In genomic region chr12:94872671-94873367, GRCh38 we compare ENCODE assay signal across 8 cellular contexts.
A peak's percentile ranks its signal among the peaks of the same experiment; 100 is the strongest.
DNase-seq lines count a peak whose midpoint lies in the region; ATAC-seq and TF ChIP-seq lines count a peak whose summit lies in the region.

No MANE protein-coding gene starts in this region.

- H3K27me3 ChIP-seq in SU-DHL-6 (ENCODE audit: low read length) (no peaks in the 10 kb centered on the region), tibial nerve (peaks cover 0 to 32% of the 10 kb centered on the region in 2 donors)

- no peaks in the 10 kb centered on the region for H3F3A ChIP-seq in SU-DHL-6 (ENCODE audit: insufficient read depth)

- H3K27ac ChIP-seq in SU-DHL-6 (ENCODE audit: low read depth, low read length) (no peak overlapping the region; the same call in 1 of the 2 replicates), tibial nerve (peak overlapping the region in 1 of 4 donors; percentile 72)

- H3K9me3 ChIP-seq in SU-DHL-6 (ENCODE audit: insufficient read depth, low read length) (no peaks in the 10 kb centered on the region), tibial nerve (no peaks in the 10 kb centered on the region)

- peak overlapping the region; percentile 50 for H3K9ac ChIP-seq in SU-DHL-6 (ENCODE audit: low read length)

- H3K27ac Mint-ChIP-seq in activated CD4-positive, alpha-beta T cell treated with anti-CD3 and anti-CD28 coated beads, Interleukin-2, amount 10 ng/mL, durations not matched to agents 7 days and 5 days, result no peak overlapping the region
- H3K27ac Mint-ChIP-seq in activated CD4-positive, alpha-beta T cell treated with anti-CD3 and anti-CD28 coated beads, Interleukin-2, amount 10 ng/mL, durations not matched to agents 24 days and 14 days, result no peak overlapping the region

- no peak for TF ChIP-seq CTCF in SU-DHL-6 (IDR thresholded peaks at IDR 0.05; ENCODE audit: insufficient read depth, low read length, poor library complexity, severe bottlenecking)
- TF ChIP-seq CTCF in tibial nerve (IDR thresholded peaks at IDR 0.05), result no peak
- TF ChIP-seq CTCF in lower leg skin (IDR thresholded peaks at IDR 0.05), result no peak

- ATAC-seq in HG02852 (IDR thresholded peaks at IDR 0.05; ENCODE audit: unreplicated experiment), result peak; percentile 25

- H4K20me1 ChIP-seq in SU-DHL-6 (ENCODE audit: low read depth, low read length), result no peaks in the 10 kb centered on the region

- H3K4me3 ChIP-seq in SU-DHL-6 (ENCODE audit: insufficient read depth, low read length, poor library complexity, severe bottlenecking), result peak overlapping the region; percentile 21
- peak overlapping the region; percentile 27 to 71 (median 42) for H3K4me3 ChIP-seq in tibial nerve
- no peak overlapping the region for H3K4me3 ChIP-seq in lower leg skin (ENCODE audit: low read depth, poor library complexity, severe bottlenecking)

- H3K4me1 ChIP-seq in tibial nerve, result peaks cover 0 to 31% (median 0%) of the 10 kb centered on the region in 4 donors

- POLR2A ChIA-PET in activated CD4-positive, alpha-beta T cell treated with anti-CD3 and anti-CD28 coated beads, Interleukin-2, amount 10 ng/mL, durations not matched to agents 7 days and 5 days (lab: Charles Lee), result no interaction called here

- peak overlapping the region; percentile 43 for H3K4me2 ChIP-seq in SU-DHL-6 (ENCODE audit: low read depth, low read length, poor library complexity, severe bottlenecking)

- DNase-seq in activated CD4-positive, alpha-beta T cell treated with anti-CD3 and anti-CD28 coated beads, Interleukin-2, amount 10 ng/mL, durations not matched to agents 7 days and 5 days, result no peak
- no peak for DNase-seq in activated CD4-positive, alpha-beta T cell treated with anti-CD3 and anti-CD28 coated beads, Interleukin-2, amount 50 U/mL, for 4 hours
- DNase-seq in islet precursor cell (peak; percentile 65), tibial nerve (ENCODE audit: low spot score in 2 of 2) (no peak), lower leg skin (ENCODE audit: low spot score in 2 of 2) (no peak)
- DNase-seq in activated CD4-positive, alpha-beta T cell treated with anti-CD3 and anti-CD28 coated beads, Interleukin-2, amount 10 ng/mL, durations not matched to agents 24 days and 14 days, result no peak

- H3K4me3 Mint-ChIP-seq in activated CD4-positive, alpha-beta T cell treated with anti-CD3 and anti-CD28 coated beads, Interleukin-2, amount 10 ng/mL, durations not matched to agents 7 days and 5 days, result peak overlapping the region; percentile 47
- H3K4me3 Mint-ChIP-seq in activated CD4-positive, alpha-beta T cell treated with anti-CD3 and anti-CD28 coated beads, Interleukin-2, amount 10 ng/mL, durations not matched to agents 24 days and 14 days, result no peak overlapping the region

- H3K9me3 Mint-ChIP-seq in activated CD4-positive, alpha-beta T cell treated with anti-CD3 and anti-CD28 coated beads, Interleukin-2, amount 10 ng/mL, durations not matched to agents 7 days and 5 days, result no peaks in the 10 kb centered on the region
- no peaks in the 10 kb centered on the region for H3K9me3 Mint-ChIP-seq in activated CD4-positive, alpha-beta T cell treated with anti-CD3 and anti-CD28 coated beads, Interleukin-2, amount 10 ng/mL, durations not matched to agents 24 days and 14 days

- peaks cover 12% of the 10 kb centered on the region for H3K4me1 Mint-ChIP-seq in activated CD4-positive, alpha-beta T cell treated with anti-CD3 and anti-CD28 coated beads, Interleukin-2, amount 10 ng/mL, durations not matched to agents 7 days and 5 days
- H3K4me1 Mint-ChIP-seq in activated CD4-positive, alpha-beta T cell treated with anti-CD3 and anti-CD28 coated beads, Interleukin-2, amount 10 ng/mL, durations not matched to agents 24 days and 14 days, result peaks cover 4% of the 10 kb centered on the region

- no peak for TF ChIP-seq POLR2A in tibial nerve (IDR thresholded peaks at IDR 0.05)
- no peak for TF ChIP-seq POLR2A in lower leg skin (IDR thresholded peaks at IDR 0.05)

- H3K36me3 ChIP-seq in SU-DHL-6 (ENCODE audit: low read length) (no peaks in the 10 kb centered on the region), tibial nerve (no peaks in the 10 kb centered on the region)

- TF ChIP-seq EP300 in tibial nerve (IDR thresholded peaks at IDR 0.05), result no peak

- WGBS in tibial nerve, 2 donors, result 9 to 16% methylated on average over 13 to 29 of the region's 36 CpGs
- 7% methylated on average over 29 of the region's 36 CpGs for WGBS in lower leg skin, 2 donors

- H3K79me2 ChIP-seq in SU-DHL-6 (ENCODE audit: insufficient read depth, low read length), result no peaks in the 10 kb centered on the region; the same call in 1 of the 2 replicates

- peaks cover 3% of the 10 kb centered on the region for H3K36me3 Mint-ChIP-seq in activated CD4-positive, alpha-beta T cell treated with anti-CD3 and anti-CD28 coated beads, Interleukin-2, amount 10 ng/mL, durations not matched to agents 7 days and 5 days (ENCODE audit: low read depth)
- H3K36me3 Mint-ChIP-seq in activated CD4-positive, alpha-beta T cell treated with anti-CD3 and anti-CD28 coated beads, Interleukin-2, amount 10 ng/mL, durations not matched to agents 24 days and 14 days (ENCODE audit: low read depth), result no peaks in the 10 kb centered on the region

- H3K9me2 ChIP-seq in SU-DHL-6 (replicated peaks; ENCODE audit: insufficient read depth, low read length), result no peaks in the 10 kb centered on the region

- H3K27me3 Mint-ChIP-seq in activated CD4-positive, alpha-beta T cell treated with anti-CD3 and anti-CD28 coated beads, Interleukin-2, amount 10 ng/mL, durations not matched to agents 7 days and 5 days, result peaks cover 53% of the 10 kb centered on the region
- H3K27me3 Mint-ChIP-seq in activated CD4-positive, alpha-beta T cell treated with anti-CD3 and anti-CD28 coated beads, Interleukin-2, amount 10 ng/mL, durations not matched to agents 24 days and 14 days, result peaks cover 51% of the 10 kb centered on the region

- CTCF ChIA-PET in activated CD4-positive, alpha-beta T cell treated with anti-CD3 and anti-CD28 coated beads, Interleukin-2, amount 10 ng/mL, durations not matched to agents 7 days and 5 days (lab: Charles Lee), result no interaction called here

- H2AFZ ChIP-seq in SU-DHL-6 (ENCODE audit: low read depth, low read length, severe bottlenecking), result peak overlapping the region; percentile 36

- intact Hi-C loops in activated CD4-positive, alpha-beta T cell treated with anti-CD3 and anti-CD28 coated beads, Interleukin-2, amount 10 ng/mL, durations not matched to agents 24 days and 14 days (cut with micrococcal nuclease), result no loop called here
- intact Hi-C loops in lower leg skin (cut with DNase I; ENCODE audit: low total_unique reads), result no loop called here
